9 cellular contexts compared by ENCODE assay signal in genomic region chr3:194265505-194265892, GRCh38.
DNase-seq lines count a peak whose midpoint lies in the region; ATAC-seq lines count a peak whose summit lies in the region.
"Had no signal": no experiment of that assay in that cellular context is flagged by ENCODE, and none has a peak within 500 bp of the region (broad histone marks: within the 10 kb centered on the region; RNA-seq: fewer than 3 reads in every experiment).

No MANE protein-coding gene starts in this region.

- ATAC-seq in Right ventricle myocardium superior (ENCODE audit: poor library complexity) (peak; percentile 85), HG03039 (IDR thresholded peaks at IDR 0.05; ENCODE audit: unreplicated experiment) (no peak), GM19035 (IDR thresholded peaks at IDR 0.05; ENCODE audit: unreplicated experiment) (no peak), HG02938 (IDR thresholded peaks at IDR 0.05; ENCODE audit: unreplicated experiment) (no peak)

- in situ Hi-C loops in G401 (cut with HindIII; ENCODE audit: low sequenced_read_pairs) = no loop called here

- intact Hi-C loops in Right ventricle myocardium superior (cut with DNase I) = loop anchor here (5.0 kb wide), 1 partner anchor 128 kb away; the partner anchor contains the start of gene HES1

- DNase-seq in G401 (ENCODE audit: low spot score) (peak; percentile 3), UCSD-AML1 (lab: John Stamatoyannopoulos, UW; ENCODE audit: unreplicated experiment) (peak; percentile 71), Right ventricle myocardium superior (peak; percentile 95), renal cortical epithelial cell (ENCODE audit: low read depth) (peak; percentile 25)
- no peak for DNase-seq in activated T-cell treated with anti-CD3 and anti-CD28 coated beads, Interleukin-2, amount 50 U/mL, for 48 hours
- DNase-seq: activated CD4-positive, alpha-beta memory T cell treated with anti-CD3 and anti-CD28 coated beads for 36 hours had no signal

Comparison
In these comparisons a context has a peak if more than half of its experiments do, and no peak if none do; other contexts are left out.
1. DNase-seq: peak in G401 (single experiment), UCSD-AML1 (single experiment), Right ventricle myocardium superior (single experiment) and renal cortical epithelial cell (single experiment); none in activated T-cell treated with anti-CD3 and anti-CD28 coated beads, Interleukin-2, amount 50 U/mL, for 48 hours (0 of 2).